In genomic region chr20:2103454-2104153, GRCh38 we compare ENCODE assay signal across 7 cellular contexts. TPM values are rescaled to one million over a fixed set of nuclear protein-coding genes. Genes with fewer than 3 reads are reported as not detected.
DNase-seq lines count a peak whose midpoint lies in the region; ATAC-seq and TF ChIP-seq lines count a peak whose summit lies in the region.

No MANE protein-coding gene starts in this region.

- intact Hi-C loops in spleen (cut with DNase I; ENCODE audit: low total_unique reads), result no loop called here

- TF ChIP-seq POLR2A in spleen (IDR thresholded peaks at IDR 0.05), result no peak

- H3K4me3 Mint-ChIP-seq in HFFc6 (peak overlapping the region; percentile 93), T-helper 17 cell (peak overlapping the region; percentile 91), glutamatergic neuron (ENCODE audit: unreplicated experiment) (peak overlapping the region; percentile 95)

- 3 to 8% (median 4%) methylated on average over 13 of the region's 13 CpGs for WGBS in spleen, 5 donors

- no peaks in the 10 kb centered on the region for H3K9me3 Mint-ChIP-seq in HFFc6
- H3K9me3 Mint-ChIP-seq in glutamatergic neuron (ENCODE audit: unreplicated experiment), result no peaks in the 10 kb centered on the region

- peaks cover 33 to 71% (median 64%) of the 10 kb centered on the region in 6 donors for H3K4me1 ChIP-seq in spleen

- peaks cover 7% of the 10 kb centered on the region for H3K36me3 Mint-ChIP-seq in HFFc6 (ENCODE audit: low read depth)
- H3K36me3 Mint-ChIP-seq in T-helper 17 cell (ENCODE audit: low read depth), result peaks cover 3% of the 10 kb centered on the region
- no peaks in the 10 kb centered on the region for H3K36me3 Mint-ChIP-seq in glutamatergic neuron (ENCODE audit: unreplicated experiment)

- peak overlapping the region; percentile 100 for H3K27ac Mint-ChIP-seq in HFFc6
- H3K27ac Mint-ChIP-seq in T-helper 17 cell, result peak overlapping the region; percentile 96
- H3K27ac Mint-ChIP-seq in glutamatergic neuron (ENCODE audit: unreplicated experiment), result peak overlapping the region; percentile 72

- TF ChIP-seq CTCF in HFFc6 (IDR thresholded peaks at IDR 0.05) (no peak), glutamatergic neuron (IDR thresholded peaks at IDR 0.05; ENCODE audit: partially characterized antibody, unreplicated experiment) (no peak), spleen (IDR thresholded peaks at IDR 0.05 in 8 of 11, conservative IDR thresholded peaks at IDR 0.05 in 3 of 11) (no peak)

- H3K4me1 Mint-ChIP-seq in HFFc6 (ENCODE audit: low read depth) (peaks cover 42% of the 10 kb centered on the region), T-helper 17 cell (peaks cover 46% of the 10 kb centered on the region), glutamatergic neuron (ENCODE audit: low read depth, unreplicated experiment) (peaks cover 8% of the 10 kb centered on the region)

- no peaks in the 10 kb centered on the region for H3K27me3 ChIP-seq in spleen (replicated peaks in 1 of 7)

- H3K4me3 ChIP-seq in spleen, result peak overlapping the region; percentile 80 to 97 (median 94)

- H3K36me3 ChIP-seq in spleen, result peaks cover 0 to 24% (median 2%) of the 10 kb centered on the region in 6 donors

- ATAC-seq in T-helper 17 cell (no peak), HG02642 (IDR thresholded peaks at IDR 0.05; ENCODE audit: poor library complexity, unreplicated experiment) (no peak), GM21528 (IDR thresholded peaks at IDR 0.05; ENCODE audit: low FRiP score, unreplicated experiment) (no peak), HG03469 (IDR thresholded peaks at IDR 0.05; ENCODE audit: unreplicated experiment) (no peak)

- H3K27me3 Mint-ChIP-seq in HFFc6 (ENCODE audit: insufficient read depth) (no peaks in the 10 kb centered on the region; the same call in none of the 2 replicates), T-helper 17 cell (no peaks in the 10 kb centered on the region), glutamatergic neuron (ENCODE audit: unreplicated experiment) (peaks cover 3% of the 10 kb centered on the region)

- no peak for DNase-seq in HFFc6
- DNase-seq in T-helper 17 cell, result no peak
- DNase-seq in glutamatergic neuron, result no peak
- DNase-seq in spleen, result no peak

- peak overlapping the region in 7 of 8 donors; percentile 97 to 100 (median 99) for H3K27ac ChIP-seq in spleen

- H3K9me3 ChIP-seq in T-helper 17 cell (ENCODE audit: control insufficient read depth, low read length, poor library complexity, severe bottlenecking) (no peaks in the 10 kb centered on the region), spleen (no peaks in the 10 kb centered on the region)

RNA-seq across cellular contexts. Expression of gene STK35, which starts 2.0 kb away (rescaled TPM):
- 10 to 100 TPM; 14.0 to 16.7 (median 15.1) TPM for total RNA-seq in HFFc6 (2021; fragmentation: NEBNext Ultra II Directional; extraction: Animal tissue kit (Norgen Biotek cat#: 25700))
- total RNA-seq in T-helper 17 cell (10 to 100 TPM; 16.4 to 17.8 TPM), glutamatergic neuron (ENCODE audit: unreplicated experiment) (17.4 TPM), spleen (10 to 100 TPM; 12.1 to 25.4 (median 16.7) TPM)
- 1 to 10 TPM; 1.8 to 4.7 (median 2.2) TPM for polyA plus RNA-seq in spleen
